Comparison of ENCODE assay signal across 9 cellular contexts in genomic region chr2:76252704-76253103, GRCh38.
"Had no signal": no experiment of that assay in that cellular context is flagged by ENCODE, and none has a peak within 500 bp of the region (broad histone marks: within the 10 kb centered on the region; RNA-seq: fewer than 3 reads in every experiment).

No MANE protein-coding gene starts in this region.

- H3K9ac ChIP-seq: GM23248 had no signal

- H3K36me3 ChIP-seq: HAP-1 had no signal

- DNase-seq: GM23248, GOT3, H7, HFFc6, KBM-7 had no signal

- H3K9me3 ChIP-seq: HAP-1 had no signal

- H3K4me3 ChIP-seq: GM23248, HAP-1 had no signal

- H3K4me1 ChIP-seq: HAP-1 had no signal

- H3K27ac ChIP-seq: GM23248, HL-60 had no signal

- H2AFZ ChIP-seq: GM23248 had no signal

- ATAC-seq: HCT116, HepG2 had no signal
